In the genomic region with DNA sequence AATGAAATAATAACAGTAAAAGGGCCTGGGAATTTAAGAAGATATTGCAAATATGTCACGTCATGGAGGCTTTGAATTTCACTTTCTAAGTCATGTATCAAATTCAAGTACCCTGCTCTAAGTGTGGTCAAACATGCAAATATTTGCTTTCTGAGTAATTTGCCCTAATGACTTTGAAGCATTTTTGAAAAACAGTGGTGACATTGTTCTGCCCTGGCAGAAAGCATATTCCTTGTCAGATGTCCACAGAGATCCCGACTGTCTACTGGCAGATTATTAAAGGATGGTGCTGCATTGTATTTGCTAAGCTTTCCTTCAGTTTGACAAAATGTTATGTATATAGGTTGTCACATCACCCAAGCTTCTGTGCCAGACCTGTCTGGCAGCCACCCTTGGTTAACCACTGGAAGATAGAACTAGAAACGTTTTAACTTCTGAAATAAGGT, we compare ENCODE assay signal across 9 cellular contexts.
A peak's percentile ranks its signal among the peaks of the same experiment; 100 is the strongest.
DNase-seq lines count a peak whose midpoint lies in the region; ATAC-seq and TF ChIP-seq lines count a peak whose summit lies in the region.
"Had no signal": no experiment of that assay in that cellular context is flagged by ENCODE, and none has a peak within 500 bp of the region (broad histone marks: within the 10 kb centered on the region; RNA-seq: fewer than 3 reads in every experiment).

No MANE protein-coding gene starts in this region.

- DNase-seq in DMS153 (lab: John Stamatoyannopoulos, UW) (peak; percentile 91), NCI-H748 (lab: John Stamatoyannopoulos, UW; ENCODE audit: unreplicated experiment) (peak; percentile 95), kidney tubule cell (ENCODE audit: low spot score) (peak; percentile 82), GM10248 (ENCODE audit: extremely low spot score) (no peak), NCI-H2171 treated with DMSO at 0.1 percent for 48 hours (lab: John Stamatoyannopoulos, UW) (no peak), A673 (ENCODE audit: low spot score) (no peak)
- no peak for DNase-seq in activated CD4-positive, CD25-positive, alpha-beta regulatory T cell treated with anti-CD3 and anti-CD28 coated beads, Interleukin-2, amount 50 U/mL, for 72 hours
- DNase-seq: left cardiac atrium had no signal

- peak; percentile 46 for ATAC-seq in HG02763 (IDR thresholded peaks at IDR 0.05; ENCODE audit: unreplicated experiment)

- no peaks in the 10 kb centered on the region for H3K4me1 ChIP-seq in A673 (ENCODE audit: insufficient read depth, low read length, poor library complexity, severe bottlenecking)

- no TSS peak for BruUV-seq in A673 (replicated peaks; lab: Mats Ljungman, UMichigan)

- H3K27me3 ChIP-seq in A673 (replicated peaks; ENCODE audit: insufficient read depth, low read depth, low read length, poor library complexity): no peaks in the 10 kb centered on the region

- no peak overlapping the region for H3K4me3 ChIP-seq in A673 (ENCODE audit: low read depth, low read length, poor library complexity, severe bottlenecking)

- POLR2A ChIA-PET in GM10248 (lab: Yijun Ruan, JAX): no interaction called here
- POLR2A ChIA-PET in A673 (lab: Charles Lee; ENCODE audit: low non-redundant PET): no interaction called here

- CTCF ChIA-PET in GM10248 (lab: Yijun Ruan, JAX): interaction anchor here (1.1 to 1.6 kb wide), 3 partner anchors 9 to 18 kb away, joined by 3 to 4 read pairs (median 3); no protein-coding TSS in a partner anchor
- CTCF ChIA-PET in A673 (lab: Charles Lee): no interaction called here

- no peak for TF ChIP-seq CTCF in GM10248 (IDR thresholded peaks at IDR 0.05; ENCODE audit: control extremely low read depth, extremely low read depth, low read depth, missing control alignments)
- TF ChIP-seq CTCF in A673 (conservative IDR thresholded peaks at IDR 0.05; ENCODE audit: low read depth, low read length): no peak

- H3K9me3 ChIP-seq in A673 (ENCODE audit: low read depth, low read length, poor library complexity, severe bottlenecking): no peaks in the 10 kb centered on the region

- intact Hi-C loops in A673 (cut with micrococcal nuclease; ENCODE audit: unreplicated experiment): no loop called here

- H3K27ac ChIP-seq in A673 (ENCODE audit: low read depth, low read length, poor library complexity, severe bottlenecking): no peak overlapping the region

- H3K36me3 ChIP-seq in A673 (ENCODE audit: insufficient read depth, low read length, poor library complexity, severe bottlenecking): no peaks in the 10 kb centered on the region

Comparison
In these comparisons a context has a peak if more than half of its experiments do, and no peak if none do; other contexts are left out.
1. DNase-seq: peak in DMS153 (single experiment), NCI-H748 (single experiment) and kidney tubule cell (single experiment); none in GM10248 (single experiment), NCI-H2171 treated with DMSO at 0.1 percent for 48 hours (single experiment), A673 (single experiment) and activated CD4-positive, CD25-positive, alpha-beta regulatory T cell treated with anti-CD3 and anti-CD28 coated beads, Interleukin-2, amount 50 U/mL, for 72 hours (single experiment).